10 cellular contexts compared by ENCODE assay signal in the genomic region with DNA sequence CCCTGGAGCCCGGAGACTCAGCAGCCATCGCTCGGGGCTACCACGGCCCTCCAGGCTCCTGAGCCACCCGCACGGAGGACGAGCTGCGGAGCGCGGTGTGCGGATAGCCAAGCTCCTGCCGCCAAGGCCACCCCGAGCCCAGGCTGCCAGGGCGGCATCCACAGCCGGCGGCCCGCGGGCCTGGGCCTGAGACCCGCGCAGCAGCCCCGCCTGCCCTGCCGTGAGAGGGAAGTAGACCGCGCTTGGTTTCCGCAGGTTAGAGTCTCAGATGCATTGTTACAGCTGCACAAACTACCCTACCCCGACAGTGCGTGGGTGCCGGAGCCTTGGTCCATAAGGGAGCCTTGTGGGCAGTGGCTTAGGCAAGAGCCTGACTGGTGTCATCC.
DNase-seq lines count a peak whose midpoint lies in the region; TF ChIP-seq lines count a peak whose summit lies in the region.
"Had no signal": no experiment of that assay in that cellular context is flagged by ENCODE, and none has a peak within 500 bp of the region (broad histone marks: within the 10 kb centered on the region; RNA-seq: fewer than 3 reads in every experiment).

No MANE protein-coding gene starts in this region.

- no peak for TF ChIP-seq POLR2A in thyroid gland (IDR thresholded peaks at IDR 0.05)

- BruUV-seq in Caco-2 (replicated peaks; lab: Mats Ljungman, UMichigan) = no TSS peak

- H4K8ac ChIP-seq in mesenchymal stem cell (ENCODE audit: low read length) = peak overlapping the region; percentile 4

- intact Hi-C loops in dendritic cell treated with granulocyte-macrophage colony-stimulating factor and Interleukin-4, amounts not matched to agents 40 ng/mL and 50 ng/mL, for 4 days (cut with micrococcal nuclease) = no loop called here
- intact Hi-C loops in thyroid gland (cut with DNase I) = no loop called here
- intact Hi-C loops in Caco-2 (cut with micrococcal nuclease; ENCODE audit: unreplicated experiment) = no loop called here

- H3K27me3 ChIP-seq in H7 (ENCODE audit: control insufficient read depth, insufficient read depth, low read length) (peaks cover 10% of the 10 kb centered on the region), mesenchymal stem cell (ENCODE audit: control insufficient read depth in 1 of 2, insufficient read depth in 1 of 2, low read length in 2 of 2) (no peaks in the 10 kb centered on the region), thyroid gland (no peaks in the 10 kb centered on the region), Caco-2 (replicated peaks; ENCODE audit: control insufficient read depth, insufficient read depth, low read length) (no peaks in the 10 kb centered on the region)

- no peaks in the 10 kb centered on the region for H3K9me3 Mint-ChIP-seq in dendritic cell treated with granulocyte-macrophage colony-stimulating factor and Interleukin-4, amounts not matched to agents 40 ng/mL and 50 ng/mL, for 4 days
- H3K9me3 Mint-ChIP-seq in Caco-2 (ENCODE audit: unreplicated experiment) = no peaks in the 10 kb centered on the region

- H3K36me3 ChIP-seq in H7 (replicated peaks; ENCODE audit: control insufficient read depth, insufficient read depth, low read length) (no peaks in the 10 kb centered on the region), mesenchymal stem cell (ENCODE audit: control insufficient read depth in 1 of 2, insufficient read depth in 2 of 2, low read depth in 1 of 2, low read length in 2 of 2) (no peaks in the 10 kb centered on the region), thyroid gland (no peaks in the 10 kb centered on the region), Caco-2 (ENCODE audit: control insufficient read depth, insufficient read depth, low read length) (no peaks in the 10 kb centered on the region)

- H3K9me3 ChIP-seq in mesenchymal stem cell (ENCODE audit: control insufficient read depth, low read length) = no peaks in the 10 kb centered on the region
- no peaks in the 10 kb centered on the region for H3K9me3 ChIP-seq in thyroid gland
- H3K9me3 ChIP-seq in Caco-2 = no peaks in the 10 kb centered on the region

- H3K4me2 ChIP-seq in mesenchymal stem cell (ENCODE audit: low read length, poor library complexity, severe bottlenecking) = no peak overlapping the region

- H3K4me1 ChIP-seq in mesenchymal stem cell (ENCODE audit: control insufficient read depth, insufficient read depth, low read depth, low read length) (peaks cover 10% of the 10 kb centered on the region), thyroid gland (peaks cover 0 to 4% of the 10 kb centered on the region in 2 donors), Caco-2 (no peaks in the 10 kb centered on the region)

- no peak overlapping the region for H2AK5ac ChIP-seq in mesenchymal stem cell (ENCODE audit: low read length, severe bottlenecking)

- no peak overlapping the region for H2BK15ac ChIP-seq in mesenchymal stem cell (ENCODE audit: low read depth, poor library complexity, severe bottlenecking)

- peaks cover 9% of the 10 kb centered on the region for H3K4me1 Mint-ChIP-seq in dendritic cell treated with granulocyte-macrophage colony-stimulating factor and Interleukin-4, amounts not matched to agents 40 ng/mL and 50 ng/mL, for 4 days (ENCODE audit: low read depth)
- no peaks in the 10 kb centered on the region for H3K4me1 Mint-ChIP-seq in Caco-2 (ENCODE audit: low read depth, unreplicated experiment)

- CTCF ChIA-PET in Caco-2 (lab: Charles Lee) = no interaction called here

- no peak overlapping the region for H3K27ac Mint-ChIP-seq in dendritic cell treated with granulocyte-macrophage colony-stimulating factor and Interleukin-4, amounts not matched to agents 40 ng/mL and 50 ng/mL, for 4 days
- H3K27ac Mint-ChIP-seq in Caco-2 (ENCODE audit: unreplicated experiment) = no peak overlapping the region
- H3K27ac Mint-ChIP-seq: brain had no signal

- POLR2A ChIA-PET in Caco-2 (lab: Charles Lee) = no interaction called here

- no peak overlapping the region for H2BK120ac ChIP-seq in mesenchymal stem cell (ENCODE audit: low read depth, low read length)

- no peak overlapping the region for H2BK5ac ChIP-seq in mesenchymal stem cell (ENCODE audit: low read depth, low read length, poor library complexity, severe bottlenecking)

- H3K36me3 Mint-ChIP-seq in dendritic cell treated with granulocyte-macrophage colony-stimulating factor and Interleukin-4, amounts not matched to agents 40 ng/mL and 50 ng/mL, for 4 days (ENCODE audit: low read depth) = no peaks in the 10 kb centered on the region
- H3K36me3 Mint-ChIP-seq in Caco-2 (ENCODE audit: insufficient read depth, unreplicated experiment) = no peaks in the 10 kb centered on the region
- H3K36me3 Mint-ChIP-seq: brain had no signal

- H3K4me3 Mint-ChIP-seq in dendritic cell treated with granulocyte-macrophage colony-stimulating factor and Interleukin-4, amounts not matched to agents 40 ng/mL and 50 ng/mL, for 4 days = peak overlapping the region; percentile 63
- H3K4me3 Mint-ChIP-seq in Caco-2 (ENCODE audit: unreplicated experiment) = no peak overlapping the region
- H3K4me3 Mint-ChIP-seq: brain had no signal

- H3K4ac ChIP-seq in mesenchymal stem cell (ENCODE audit: low read depth in 1 of 2, low read length in 2 of 2) = no peak overlapping the region

- H3K14ac ChIP-seq in mesenchymal stem cell (ENCODE audit: low read length in 2 of 2) = no peak overlapping the region

- DNase-seq in H7 (peak; percentile 63), mesenchymal stem cell (no peak), thyroid gland (no peak), MV-4-11 (lab: John Stamatoyannopoulos, UW) (no peak), Caco-2 (no peak)
- DNase-seq in central memory CD4-positive, alpha-beta T cell = no peak
- DNase-seq: NCI-H2081 treated with DMSO at 0.1 percent for 48 hours had no signal

- no peak overlapping the region for H3K9ac ChIP-seq in mesenchymal stem cell (ENCODE audit: low read length)

- no peak overlapping the region for H3K23ac ChIP-seq in mesenchymal stem cell (ENCODE audit: low read length in 2 of 2)

- no peak overlapping the region for H4K91ac ChIP-seq in mesenchymal stem cell (ENCODE audit: low read length)

- H3K27me3 Mint-ChIP-seq in dendritic cell treated with granulocyte-macrophage colony-stimulating factor and Interleukin-4, amounts not matched to agents 40 ng/mL and 50 ng/mL, for 4 days = peaks cover 35% of the 10 kb centered on the region
- H3K27me3 Mint-ChIP-seq in Caco-2 (ENCODE audit: insufficient read depth, unreplicated experiment) = no peaks in the 10 kb centered on the region

- no peak overlapping the region for H2BK12ac ChIP-seq in mesenchymal stem cell (ENCODE audit: low read length in 2 of 2)

- 53% methylated on average over 28 of the region's 28 CpGs for WGBS in mesenchymal stem cell
- 39 to 50% methylated on average over 3 to 12 of the region's 28 CpGs for WGBS in thyroid gland, 2 donors

- no peak overlapping the region for H2AFZ ChIP-seq in mesenchymal stem cell (ENCODE audit: low read depth, low read length)

- no peaks in the 10 kb centered on the region for H3K79me1 ChIP-seq in mesenchymal stem cell (replicated peaks; ENCODE audit: low read length, poor library complexity, severe bottlenecking)

- no peak overlapping the region for H3K18ac ChIP-seq in mesenchymal stem cell (ENCODE audit: low read depth in 1 of 2, low read length in 2 of 2)

- H3K27ac ChIP-seq in mesenchymal stem cell (ENCODE audit: low read length, poor library complexity, severe bottlenecking) (no peak overlapping the region), thyroid gland (peak overlapping the region in 2 of 3 donors; percentile 24 to 36)
- H3K27ac ChIP-seq: SK-N-MC had no signal

- peak overlapping the region; percentile 63 for H3K4me3 ChIP-seq in H7 (ENCODE audit: insufficient read depth, low read depth, low read length)
- peak overlapping the region; percentile 43 to 55 for H3K4me3 ChIP-seq in mesenchymal stem cell (ENCODE audit: insufficient read depth in 1 of 2, low read depth in 1 of 2, low read length in 2 of 2)
- H3K4me3 ChIP-seq in thyroid gland (replicated peaks in 1 of 3) = peak overlapping the region; percentile 28 to 79 (median 34)
- H3K4me3 ChIP-seq in Caco-2 (ENCODE audit: low read depth, low read length) = no peak overlapping the region
- H3K4me3 ChIP-seq: SK-N-MC had no signal

- TF ChIP-seq CTCF in thyroid gland (IDR thresholded peaks at IDR 0.05) (no peak), Caco-2 (IDR thresholded peaks at IDR 0.05; ENCODE audit: insufficient read depth in 1 of 2, low read depth in 1 of 2, low read length in 1 of 2, severe bottlenecking in 1 of 2, unreplicated experiment in 1 of 2) (no peak)
